Comparison of ENCODE assay signal across 13 cellular contexts in the genomic region with DNA sequence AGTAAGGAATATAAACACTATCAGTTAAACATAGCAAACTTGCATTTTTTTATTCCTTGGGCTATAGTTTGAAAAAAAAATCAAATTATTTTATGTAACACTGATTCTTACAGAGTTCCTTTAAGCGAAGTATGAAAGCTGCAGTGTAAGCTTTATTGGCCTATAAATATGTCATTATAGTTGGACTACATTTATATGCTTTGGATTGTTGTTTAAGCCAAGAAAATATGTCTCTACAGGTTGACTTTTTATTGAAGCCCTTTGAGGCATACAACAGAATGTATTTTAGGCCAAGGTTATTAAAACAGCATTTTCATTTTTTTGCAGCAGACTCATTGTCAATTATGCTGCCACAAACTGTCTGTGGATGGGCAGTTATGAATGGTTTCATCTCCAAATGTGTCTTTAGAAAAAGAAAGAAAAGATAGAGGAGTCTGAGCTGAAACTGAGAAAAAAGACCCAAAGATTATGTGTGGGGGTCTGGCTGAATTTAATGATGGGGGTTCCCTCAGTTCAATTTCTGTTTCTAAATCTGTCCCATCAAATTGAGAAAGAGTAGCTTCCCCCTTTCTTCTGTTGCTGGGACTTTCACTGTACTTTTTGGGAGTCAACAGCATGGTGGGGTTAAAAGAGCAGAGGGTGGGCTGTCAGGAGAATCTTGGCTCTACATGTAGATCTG. TPM values are rescaled to one million over a fixed set of nuclear protein-coding genes. Genes with fewer than 3 reads are reported as not detected.
DNase-seq lines count a peak whose midpoint lies in the region; ATAC-seq lines count a peak whose summit lies in the region.
"Had no signal": no experiment of that assay in that cellular context is flagged by ENCODE, and none has a peak within 500 bp of the region (broad histone marks: within the 10 kb centered on the region; RNA-seq: fewer than 3 reads in every experiment).

No MANE protein-coding gene starts in this region.

- H3K36me3 ChIP-seq in urinary bladder (ENCODE audit: insufficient read depth) (no peaks in the 10 kb centered on the region), SJCRH30 (peaks cover 22% of the 10 kb centered on the region; the same call in 1 of the 2 replicates)
- H3K36me3 ChIP-seq: right atrium auricular region had no signal

- peak overlapping the region; percentile 77 for H3K27ac ChIP-seq in urinary bladder (ENCODE audit: low read depth)
- no peak overlapping the region for H3K27ac ChIP-seq in SJCRH30

- no peak overlapping the region for H3K4me3 ChIP-seq in urinary bladder (ENCODE audit: low read depth, low read length)
- no peak overlapping the region for H3K4me3 ChIP-seq in SJCRH30
- H3K4me3 ChIP-seq: right atrium auricular region had no signal

- H3K4me3 Mint-ChIP-seq in activated naive CD4-positive, alpha-beta T cell treated with anti-CD3 and anti-CD28 coated beads, Interleukin-2, amount 50 U/mL, for 24 hours, result peak overlapping the region; percentile 74
- peak overlapping the region; percentile 50 for H3K4me3 Mint-ChIP-seq in activated T-helper 1 cell treated with anti-CD3 and anti-CD28 coated beads, Interleukin-12 subunit alpha, Interleukin-12 subunit beta, Interleukin-2, Interleukin-4 antibody, amounts not matched to agents 30 ng/mL and 10 ng/mL and 1 ng/mL, durations not matched to agents 14 hours and 24 hours and 36 hours
- H3K4me3 Mint-ChIP-seq in memory B cell, result no peak overlapping the region

- H3K4me1 Mint-ChIP-seq in activated naive CD4-positive, alpha-beta T cell treated with anti-CD3 and anti-CD28 coated beads, Interleukin-2, amount 50 U/mL, for 24 hours, result peaks cover 56% of the 10 kb centered on the region
- H3K4me1 Mint-ChIP-seq in activated T-helper 1 cell treated with anti-CD3 and anti-CD28 coated beads, Interleukin-12 subunit alpha, Interleukin-12 subunit beta, Interleukin-2, Interleukin-4 antibody, amounts not matched to agents 30 ng/mL and 10 ng/mL and 1 ng/mL, durations not matched to agents 14 hours and 24 hours and 36 hours (ENCODE audit: low read depth), result peaks cover 50% of the 10 kb centered on the region
- peaks cover 21% of the 10 kb centered on the region for H3K4me1 Mint-ChIP-seq in memory B cell

- H3K4me1 ChIP-seq in urinary bladder (ENCODE audit: insufficient read depth) (no peaks in the 10 kb centered on the region), SJCRH30 (peaks cover 5% of the 10 kb centered on the region)

- 39% methylated on average over 1 of the region's 1 CpG for WGBS in urinary bladder

- H3K9me3 ChIP-seq in SJCRH30 (replicated peaks), result no peaks in the 10 kb centered on the region
- H3K9me3 ChIP-seq: right atrium auricular region had no signal

- intact Hi-C loops in activated T-helper 1 cell treated with anti-CD3 and anti-CD28 coated beads, Interleukin-12 subunit alpha, Interleukin-12 subunit beta, Interleukin-2, Interleukin-4 antibody, amounts not matched to agents 30 ng/mL and 10 ng/mL and 1 ng/mL, durations not matched to agents 14 hours and 24 hours and 36 hours (cut with micrococcal nuclease), result loop anchor here (1.0 to 5.0 kb wide), 3 partner anchors 301 to 868 kb away; no protein-coding TSS in a partner anchor

- H3K27me3 ChIP-seq in SJCRH30, result no peaks in the 10 kb centered on the region
- H3K27me3 ChIP-seq: right atrium auricular region had no signal

- H3K36me3 Mint-ChIP-seq in activated naive CD4-positive, alpha-beta T cell treated with anti-CD3 and anti-CD28 coated beads, Interleukin-2, amount 50 U/mL, for 24 hours, result peaks cover 28% of the 10 kb centered on the region
- peaks cover 57% of the 10 kb centered on the region for H3K36me3 Mint-ChIP-seq in activated T-helper 1 cell treated with anti-CD3 and anti-CD28 coated beads, Interleukin-12 subunit alpha, Interleukin-12 subunit beta, Interleukin-2, Interleukin-4 antibody, amounts not matched to agents 30 ng/mL and 10 ng/mL and 1 ng/mL, durations not matched to agents 14 hours and 24 hours and 36 hours (ENCODE audit: low read depth)
- H3K36me3 Mint-ChIP-seq in memory B cell, result peaks cover 32% of the 10 kb centered on the region

- peak overlapping the region; percentile 92 for H3K27ac Mint-ChIP-seq in activated naive CD4-positive, alpha-beta T cell treated with anti-CD3 and anti-CD28 coated beads, Interleukin-2, amount 50 U/mL, for 24 hours
- peak overlapping the region; percentile 80 for H3K27ac Mint-ChIP-seq in activated T-helper 1 cell treated with anti-CD3 and anti-CD28 coated beads, Interleukin-12 subunit alpha, Interleukin-12 subunit beta, Interleukin-2, Interleukin-4 antibody, amounts not matched to agents 30 ng/mL and 10 ng/mL and 1 ng/mL, durations not matched to agents 14 hours and 24 hours and 36 hours
- peak overlapping the region; percentile 81 for H3K27ac Mint-ChIP-seq in memory B cell

- H3K9me3 Mint-ChIP-seq in activated naive CD4-positive, alpha-beta T cell treated with anti-CD3 and anti-CD28 coated beads, Interleukin-2, amount 50 U/mL, for 24 hours, result peaks cover 5% of the 10 kb centered on the region
- H3K9me3 Mint-ChIP-seq in activated T-helper 1 cell treated with anti-CD3 and anti-CD28 coated beads, Interleukin-12 subunit alpha, Interleukin-12 subunit beta, Interleukin-2, Interleukin-4 antibody, amounts not matched to agents 30 ng/mL and 10 ng/mL and 1 ng/mL, durations not matched to agents 14 hours and 24 hours and 36 hours, result no peaks in the 10 kb centered on the region
- H3K9me3 Mint-ChIP-seq in memory B cell, result peaks cover 2% of the 10 kb centered on the region

- ATAC-seq in memory B cell (ENCODE audit: low read depth) (no peak), GM21723 (IDR thresholded peaks at IDR 0.05; ENCODE audit: unreplicated experiment) (no peak)

- no peak for DNase-seq in activated naive CD4-positive, alpha-beta T cell (lab: John Stamatoyannopoulos, UW)
- no peak for DNase-seq in activated T-helper 1 cell treated with anti-CD3 and anti-CD28 coated beads, Interleukin-12 subunit alpha, Interleukin-12 subunit beta, Interleukin-2, Interleukin-4 antibody, amounts not matched to agents 30 ng/mL and 10 ng/mL and 1 ng/mL, durations not matched to agents 14 hours and 24 hours and 36 hours (ENCODE audit: low spot score)
- DNase-seq in memory B cell (ENCODE audit: low spot score in 2 of 2), result no peak
- DNase-seq in NCI-H2081 (lab: John Stamatoyannopoulos, UW), result no peak
- no peak for DNase-seq in SJCRH30
- DNase-seq: activated CD4-positive, alpha-beta T cell treated with anti-CD3 and anti-CD28 coated beads, Interleukin-2, amount 50 U/mL, for 1 hour; C1 segment of cervical spinal cord; left ventricle myocardium superior; stimulated activated CD8-positive, alpha-beta memory T cell treated with anti-CD3 and anti-CD28 coated beads, Interleukin-4, amount 100 ng/mL, for 48 hours had no signal

- H3K27me3 Mint-ChIP-seq in activated naive CD4-positive, alpha-beta T cell treated with anti-CD3 and anti-CD28 coated beads, Interleukin-2, amount 50 U/mL, for 24 hours, result no peaks in the 10 kb centered on the region
- no peaks in the 10 kb centered on the region for H3K27me3 Mint-ChIP-seq in activated T-helper 1 cell treated with anti-CD3 and anti-CD28 coated beads, Interleukin-12 subunit alpha, Interleukin-12 subunit beta, Interleukin-2, Interleukin-4 antibody, amounts not matched to agents 30 ng/mL and 10 ng/mL and 1 ng/mL, durations not matched to agents 14 hours and 24 hours and 36 hours (ENCODE audit: insufficient read depth)
- no peaks in the 10 kb centered on the region for H3K27me3 Mint-ChIP-seq in memory B cell

RNA-seq across cellular contexts. Expression of gene ARID5B, which starts 43.1 kb away (rescaled TPM):
- total RNA-seq in activated T-helper 1 cell treated with anti-CD3 and anti-CD28 coated beads, Interleukin-12 subunit alpha, Interleukin-12 subunit beta, Interleukin-2, Interleukin-4 antibody, amounts not matched to agents 30 ng/mL and 10 ng/mL and 1 ng/mL, durations not matched to agents 14 hours and 24 hours and 36 hours, result 62.4 and 65.1 TPM in 2 replicates
- 52.5 TPM for total RNA-seq in urinary bladder
- polyA plus RNA-seq in urinary bladder, result 23.5 TPM
- total RNA-seq in SJCRH30 (2014; rRNA removed; shearing (Covaris generic)), result 10.3 and 10.5 TPM in 2 replicates
